ENCODE assay signal across 9 cellular contexts in genomic region chr18:8890957-8891464, GRCh38.
DNase-seq lines count a peak whose midpoint lies in the region; ATAC-seq and TF ChIP-seq lines count a peak whose summit lies in the region.
"Had no signal": no experiment of that assay in that cellular context is flagged by ENCODE, and none has a peak within 500 bp of the region (broad histone marks: within the 10 kb centered on the region; RNA-seq: fewer than 3 reads in every experiment).

No MANE protein-coding gene starts in this region.

- peak; percentile 77 for DNase-seq in HCT116 (ENCODE audit: low read depth, low spot score)
- peak; percentile 96 for DNase-seq in RWPE1 (ENCODE audit: low spot score)
- peak; percentile 83 for DNase-seq in fibroblast of villous mesenchyme (ENCODE audit: low read depth)
- DNase-seq in sigmoid colon = no peak
- no peak for DNase-seq in activated CD4-positive, alpha-beta T cell treated with anti-CD3 and anti-CD28 coated beads, Interleukin-2, amount 50 U/mL, for 1 hour
- no peak for DNase-seq in omental fat pad (ENCODE audit: low spot score)
- DNase-seq: NK-92 treated with Interleukin-12 subunit alpha and Interleukin-12 subunit beta, amount 100 ng/mL, for 24 hours had no signal

- intact Hi-C loops in HCT116 (cut with micrococcal nuclease) = no loop called here
- intact Hi-C loops in sigmoid colon (cut with DNase I) = no loop called here

- CTCF ChIA-PET in HCT116 (lab: Charles Lee) (no interaction called here), RWPE1 (lab: Yijun Ruan, JAX) (interaction anchor here (1.0 kb wide), 1 partner anchor 195 kb away, joined by 5 read pairs; no protein-coding TSS in a partner anchor)

- no TSS peak for BruUV-seq in HCT116 (replicated peaks; lab: Mats Ljungman, UMichigan)

- H3K4me1 ChIP-seq in HCT116 (ENCODE audit: control insufficient read depth in 1 of 2, insufficient read depth in 2 of 2, low read length in 2 of 2) = peaks cover 17 to 32% of the 10 kb centered on the region in 2 experiments
- H3K4me1 ChIP-seq in sigmoid colon = peaks cover 0 to 8% (median 3%) of the 10 kb centered on the region in 4 donors
- H3K4me1 ChIP-seq: parathyroid adenoma had no signal

- peak; percentile 99 for ATAC-seq in HCT116
- no peak for ATAC-seq in HG03520 (IDR thresholded peaks at IDR 0.05; ENCODE audit: unreplicated experiment)
- no peak for ATAC-seq in omental fat pad (ENCODE audit: low FRiP score)

- no peaks in the 10 kb centered on the region for H4K20me1 ChIP-seq in HCT116 (ENCODE audit: insufficient read depth)

- H3K27me3 ChIP-seq in HCT116 (ENCODE audit: insufficient read depth, low read length) (no peaks in the 10 kb centered on the region), sigmoid colon (no peaks in the 10 kb centered on the region)

- no peaks in the 10 kb centered on the region for H3K79me2 ChIP-seq in HCT116 (ENCODE audit: insufficient read depth, low read length)
- H3K79me2 ChIP-seq: parathyroid adenoma had no signal

- peak overlapping the region; percentile 29 for H2AFZ ChIP-seq in HCT116 (ENCODE audit: low read depth, low read length, poor library complexity, severe bottlenecking)
- H2AFZ ChIP-seq: parathyroid adenoma had no signal

- H3K27ac ChIP-seq in HCT116 (ENCODE audit: low read depth, low read length) = peak overlapping the region; percentile 55; the same call in 1 of the 2 replicates
- H3K27ac ChIP-seq in RWPE1 = no peak overlapping the region
- H3K27ac ChIP-seq in sigmoid colon = peak overlapping the region in 3 of 4 donors; percentile 39 to 51 (median 49)
- H3K27ac ChIP-seq: parathyroid adenoma had no signal

- peak overlapping the region; percentile 65 for H3K4me2 ChIP-seq in HCT116 (ENCODE audit: low read length)

- H3K9me3 ChIP-seq in HCT116 (ENCODE audit: control insufficient read depth in 1 of 2, insufficient read depth in 1 of 2, low read depth in 1 of 2, low read length in 2 of 2) (no peaks in the 10 kb centered on the region), sigmoid colon (peaks cover 0 to under 1% (median 0%) of the 10 kb centered on the region in 4 donors)

- TF ChIP-seq EP300 in sigmoid colon (IDR thresholded peaks at IDR 0.05) = no peak

- H3K36me3 ChIP-seq in HCT116 (ENCODE audit: control insufficient read depth in 1 of 2, insufficient read depth in 2 of 2, low read length in 2 of 2) (no peaks in the 10 kb centered on the region), sigmoid colon (no peaks in the 10 kb centered on the region)

- RAD21 ChIA-PET in HCT116 (lab: Charles Lee; ENCODE audit: low non-redundant PET in 1 of 2, low total read pairs in 2 of 2, uncharacterized antibody in 2 of 2, unreplicated experiment in 2 of 2) = no interaction called here

- peak; percentile 3; the same call in 1 of the 2 replicates for TF ChIP-seq RAD21 in HCT116 (IDR thresholded peaks at IDR 0.05; ENCODE audit: low read depth)

- 29 to 48% methylated on average over 4 of the region's 4 CpGs for WGBS in sigmoid colon, 2 donors

- POLR2A ChIA-PET in HCT116 (lab: Charles Lee) (interaction anchor here (0.6 to 1.0 kb wide), 2 partner anchors 8 to 10 kb away, joined by 3 read pairs; no protein-coding TSS in a partner anchor), RWPE1 (lab: Yijun Ruan, JAX; ENCODE audit: low non-redundant PET) (no interaction called here)

- no peak for TF ChIP-seq CTCF in HCT116 (IDR thresholded peaks at IDR 0.05 in 2 of 3, conservative IDR thresholded peaks at IDR 0.05 in 1 of 3; ENCODE audit: borderline replicate concordance in 1 of 3, insufficient read depth in 1 of 3, low read depth in 2 of 3, low read length in 2 of 3)
- no peak for TF ChIP-seq CTCF in RWPE1 (conservative IDR thresholded peaks at IDR 0.05; ENCODE audit: low read depth)
- no peak for TF ChIP-seq CTCF in fibroblast of villous mesenchyme (IDR thresholded peaks at IDR 0.05; ENCODE audit: insufficient read depth, low read depth, low read length)
- TF ChIP-seq CTCF in sigmoid colon (IDR thresholded peaks at IDR 0.05) = no peak
- no peak for TF ChIP-seq CTCF in omental fat pad (IDR thresholded peaks at IDR 0.05)

- H3K4me3 ChIP-seq in HCT116 (replicated peaks in 1 of 2; ENCODE audit: low read depth in 1 of 2, low read length in 2 of 2) (peak overlapping the region in 1 of 2 experiments; percentile 19; a peak in 1 of 4 replicates), fibroblast of villous mesenchyme (ENCODE audit: low read depth, low read length) (no peak overlapping the region), sigmoid colon (no peak overlapping the region)

- peak overlapping the region; percentile 48 for H3K9ac ChIP-seq in HCT116 (ENCODE audit: low read length)
- H3K9ac ChIP-seq: parathyroid adenoma had no signal

- H3K9me2 ChIP-seq in HCT116 (ENCODE audit: insufficient read depth) = no peaks in the 10 kb centered on the region

- TF ChIP-seq POLR2A in HCT116 (IDR thresholded peaks at IDR 0.05; ENCODE audit: borderline replicate concordance, extremely low read depth, insufficient read depth, insufficient read length) (no peak), sigmoid colon (IDR thresholded peaks at IDR 0.05) (no peak)

TF ChIP-seq in HCT116, 20 proteins besides CTCF, POLR2A, EP300 and RAD21 (continues in another document):
- TF ChIP-seq EZH2 (IDR thresholded peaks at IDR 0.05) = no peak
- TF ChIP-seq JUND (IDR thresholded peaks at IDR 0.05) = peak; percentile 86
- peak; percentile 14; the same call in 1 of the 2 replicates for TF ChIP-seq ELF1 (IDR thresholded peaks at IDR 0.05; ENCODE audit: borderline replicate concordance, low read depth)
- peak; percentile 66 for TF ChIP-seq SP1 (IDR thresholded peaks at IDR 0.05; ENCODE audit: low read depth)
- peak; percentile 80; the same call in 1 of the 2 replicates for TF ChIP-seq FOSL1 (IDR thresholded peaks at IDR 0.05; ENCODE audit: low read depth)
- no peak for TF ChIP-seq ATF3 (IDR thresholded peaks at IDR 0.05)
- peak; percentile 50; the same call in 1 of the 2 replicates for TF ChIP-seq CBX3 (IDR thresholded peaks at IDR 0.05; ENCODE audit: low read depth)
- no peak for TF ChIP-seq EGR1 (IDR thresholded peaks at IDR 0.05; ENCODE audit: low read depth)
- TF ChIP-seq CEBPB (IDR thresholded peaks at IDR 0.05; ENCODE audit: low read depth) = peak; percentile 43; the same call in 1 of the 2 replicates
- peak; percentile 12; the same call in 1 of the 2 replicates for TF ChIP-seq MAX (IDR thresholded peaks at IDR 0.05)
- TF ChIP-seq ZBTB33 (IDR thresholded peaks at IDR 0.05; ENCODE audit: extremely low read depth, insufficient replicate concordance, low read length) = no peak
- peak; percentile 11 for TF ChIP-seq TCF7L2 (IDR thresholded peaks at IDR 0.05; ENCODE audit: borderline replicate concordance, extremely low read depth, insufficient read depth, insufficient read length)
- TF ChIP-seq SRF (IDR thresholded peaks at IDR 0.05; ENCODE audit: low read depth) = peak; percentile 48
- TF ChIP-seq ZNF274 (IDR thresholded peaks at IDR 0.05; ENCODE audit: low read depth, low read length) = no peak
- TF ChIP-seq SIN3A (IDR thresholded peaks at IDR 0.05; ENCODE audit: low read depth) = peak; percentile 45; the same call in 1 of the 2 replicates
- TF ChIP-seq EZH2phosphoT487 (IDR thresholded peaks at IDR 0.05; ENCODE audit: borderline replicate concordance) = no peak
- no peak for TF ChIP-seq YY1 (IDR thresholded peaks at IDR 0.05; ENCODE audit: extremely low read depth, insufficient replicate concordance, low read depth, low read length)
- TF ChIP-seq POLR2AphosphoS5 (IDR thresholded peaks at IDR 0.05; ENCODE audit: low read depth, low read length) = peak; percentile 28; the same call in 1 of the 2 replicates

Comparison
In these comparisons a context has a peak if more than half of its experiments do, and no peak if none do; other contexts are left out.
1. DNase-seq: peak in HCT116 (single experiment), RWPE1 (single experiment) and fibroblast of villous mesenchyme (single experiment); none in sigmoid colon (single experiment), activated CD4-positive, alpha-beta T cell treated with anti-CD3 and anti-CD28 coated beads, Interleukin-2, amount 50 U/mL, for 1 hour (single experiment) and omental fat pad (single experiment).